Comparison of ENCODE assay signal across 8 cellular contexts in genomic region chr1:108747128-108747827, GRCh38. TPM values are rescaled to one million over a fixed set of nuclear protein-coding genes. Genes with fewer than 3 reads are reported as not detected.
DNase-seq lines count a peak whose midpoint lies in the region; ATAC-seq, FAIRE-seq and TF ChIP-seq lines count a peak whose summit lies in the region.

No MANE protein-coding gene starts in this region.

- no peaks in the 10 kb centered on the region for H3K36me3 Mint-ChIP-seq in WTC11

- ATAC-seq in A549, result peak; percentile 92 to 93
- peak; percentile 36 for ATAC-seq in HG03045 (IDR thresholded peaks at IDR 0.05; ENCODE audit: unreplicated experiment)
- peak; percentile 53 for ATAC-seq in WTC11
- ATAC-seq in left lobe of liver, result peak; percentile 59

- H3K4me3 ChIP-seq in A549, result peak overlapping the region; percentile 76

- POLR2A ChIA-PET in A549 (lab: Yijun Ruan, JAX) (interaction anchor here (0.6 to 1.0 kb wide), 5 partner anchors 15 to 187 kb away, joined by 3 to 18 read pairs (median 4); partner anchors contain the start of genes EEIG2 and PRPF38B), WTC11 (lab: Charles Lee) (interaction anchor here (0.6 kb wide), 1 partner anchor 55 kb away, joined by 4 read pairs; the partner anchor contains the start of gene PRPF38B)

- H3K4me3 Mint-ChIP-seq in WTC11, result peak overlapping the region; percentile 97

- peak overlapping the region; percentile 68 for H3K4me2 ChIP-seq in A549

- TF ChIP-seq RAD21 in A549 (conservative IDR thresholded peaks at IDR 0.05 in 1 of 2, IDR thresholded peaks at IDR 0.05 in 1 of 2), result no peak

- TF ChIP-seq POLR2A in A549 (IDR thresholded peaks at IDR 0.05; ENCODE audit: low read length), result peak; percentile 37; the same call in 1 of the 2 replicates

- no peaks in the 10 kb centered on the region for H3K9me3 ChIP-seq in A549

- CTCF ChIA-PET in A549 (lab: Yijun Ruan, JAX), result interaction anchor here (0.7 to 1.3 kb wide), 3 partner anchors 10 to 151 kb away, joined by 3 read pairs; no protein-coding TSS in a partner anchor
- CTCF ChIA-PET in WTC11 (lab: Charles Lee), result interaction anchor here (0.7 to 1.0 kb wide), 3 partner anchors 70 to 454 kb away, joined by 3 read pairs; no protein-coding TSS in a partner anchor

- H3K4me1 Mint-ChIP-seq in WTC11, result peaks cover 5% of the 10 kb centered on the region

- H3K9me3 Mint-ChIP-seq in WTC11, result no peaks in the 10 kb centered on the region

- WGBS in A549 (ENCODE audit: missing lambda C conversion rate), result 2% methylated on average over 15 of the region's 19 CpGs

- in situ Hi-C loops in GM13976 (cut with MboI; ENCODE audit: low sequenced_read_pairs, unreplicated experiment), result no loop called here

- no peak for TF ChIP-seq EP300 in A549 (IDR thresholded peaks at IDR 0.05)

- TF ChIP-seq CTCF in A549 (IDR thresholded peaks at IDR 0.05) (no peak), GM13976 (IDR thresholded peaks at IDR 0.05; ENCODE audit: borderline replicate concordance, control extremely low read depth, extremely low read depth, insufficient read depth, missing control alignments) (no peak), WTC11 (IDR thresholded peaks at IDR 0.05) (no peak)

- 0 out of 3 replicates have a peak, but pooled peaks cover 5% of the 10 kb centered on the region for H3K4me1 ChIP-seq in A549

- H3K27ac Mint-ChIP-seq in WTC11, result peak overlapping the region; percentile 98

- DNase-seq in A549 (ENCODE audit: low read depth in 1 of 2, low spot score in 1 of 2) (peak; percentile 72 to 88), GM13976 (ENCODE audit: low spot score) (peak; percentile 35), NCI-H2227 (lab: John Stamatoyannopoulos, UW; ENCODE audit: unreplicated experiment) (peak; percentile 82), WTC11 (ENCODE audit: low spot score) (peak; percentile 57), ecto neural progenitor cell (ENCODE audit: low spot score) (peak; percentile 76), left lobe of liver (ENCODE audit: low spot score) (peak; percentile 65)
- peak; percentile 21 to 25 for DNase-seq in stimulated activated CD4-positive, alpha-beta T cell treated with anti-CD3 and anti-CD28 coated beads, Interleukin-2, amount 100 ng/mL, for 48 hours

- peak overlapping the region; percentile 97 for H3K27ac ChIP-seq in A549

- no peak for FAIRE-seq in A549 (lab: Jason Lieb, UNC)

- H3K27me3 Mint-ChIP-seq in WTC11 (ENCODE audit: low read depth), result peaks cover 16% of the 10 kb centered on the region

TF ChIP-seq in A549, 52 proteins besides CTCF, POLR2A, EP300 and RAD21:
- no peak for TF ChIP-seq TFCP2L1 (CRISPR knock-in tag; IDR thresholded peaks at IDR 0.05)
- TF ChIP-seq JUN (IDR thresholded peaks at IDR 0.05), result peak; percentile 2 to 59; a peak in 2 of 5 replicates
- 0 out of 3 replicates have a peak, but pooled peaks have one; percentile 18 for TF ChIP-seq BCL3 (IDR thresholded peaks at IDR 0.05)
- peak; percentile 76 for TF ChIP-seq MAFK (IDR thresholded peaks at IDR 0.05; ENCODE audit: partially characterized antibody)

TF ChIP-seq in WTC11, 78 proteins besides CTCF, POLR2A, EP300 and RAD21 (continues in another document):
- TF ChIP-seq SMAD3 (CRISPR knock-in tag; IDR thresholded peaks at IDR 0.05; ENCODE audit: borderline replicate concordance), result no peak
- no peak for TF ChIP-seq ERG (CRISPR knock-in tag; IDR thresholded peaks at IDR 0.05)
- TF ChIP-seq ZNF263 (CRISPR knock-in tag; IDR thresholded peaks at IDR 0.05; ENCODE audit: low read depth), result no peak
- TF ChIP-seq SMAD4 (CRISPR knock-in tag; IDR thresholded peaks at IDR 0.05), result no peak
- TF ChIP-seq FOXJ3 (CRISPR knock-in tag; IDR thresholded peaks at IDR 0.05; ENCODE audit: borderline replicate concordance), result no peak
- TF ChIP-seq, protein P1, sequence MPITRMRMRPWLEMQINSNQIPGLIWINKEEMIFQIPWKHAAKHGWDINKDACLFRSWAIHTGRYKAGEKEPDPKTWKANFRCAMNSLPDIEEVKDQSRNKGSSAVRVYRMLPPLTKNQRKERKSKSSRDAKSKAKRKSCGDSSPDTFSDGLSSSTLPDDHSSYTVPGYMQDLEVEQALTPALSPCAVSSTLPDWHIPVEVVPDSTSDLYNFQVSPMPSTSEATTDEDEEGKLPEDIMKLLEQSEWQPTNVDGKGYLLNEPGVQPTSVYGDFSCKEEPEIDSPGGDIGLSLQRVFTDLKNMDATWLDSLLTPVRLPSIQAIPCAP (CRISPR knock-in tag; IDR thresholded peaks at IDR 0.05), result no peak
- 0 out of 2 replicates have a peak, but pooled peaks have one; percentile 20 for TF ChIP-seq ZNF532 (CRISPR knock-in tag; IDR thresholded peaks at IDR 0.05; ENCODE audit: borderline replicate concordance)
- no peak for TF ChIP-seq PRRX2 (CRISPR knock-in tag; IDR thresholded peaks at IDR 0.05)
- no peak for TF ChIP-seq ATF1 (CRISPR knock-in tag; IDR thresholded peaks at IDR 0.05)
- TF ChIP-seq NR1H2 (CRISPR knock-in tag; IDR thresholded peaks at IDR 0.05), result no peak
- 0 out of 2 replicates have a peak, but pooled peaks have one; percentile 9 for TF ChIP-seq SP1 (CRISPR knock-in tag; conservative IDR thresholded peaks at IDR 0.05)

RNA-seq across cellular contexts. Expression of gene STXBP3, which starts 0.8 kb away (rescaled TPM):
- polyA plus RNA-seq in A549 (2011; rRNA removed) (28.1 and 44.8 TPM in 2 replicates), A549 (2017; fragmentation: RNase III; extraction: RNeasy Plus Mini Kit Qiagen cat#74134 plus additional on column Dnase treatment) (30.4 to 43.1 TPM (median 31.7 TPM) in 3 replicates)
- polyA plus RNA-seq in A549 (2012; cell fraction: cytosol; rRNA removed), result 6.3 and 8.0 TPM in 2 replicates
- 4.1 and 5.6 TPM in 2 replicates for polyA plus RNA-seq in A549 (2012; cell fraction: nucleus; rRNA removed)
- 13.7 and 17.2 TPM in 2 replicates for polyA minus RNA-seq in A549 (2011; rRNA and poly(A)+ RNA removed)
- total RNA-seq in WTC11 (2021) (26.1 to 30.2 TPM (median 26.5 TPM) in 3 replicates), left lobe of liver (16.2 TPM)

RNA-seq across cellular contexts. Expression of gene FNDC7, which starts 34.6 kb away (rescaled TPM):
- not detected in 2 replicates for polyA plus RNA-seq in A549 (2011; rRNA removed)
- 0.03 TPM in 1 of 2 replicates, not detected in the other for polyA plus RNA-seq in A549 (2012; cell fraction: cytosol; rRNA removed)
- polyA plus RNA-seq in A549 (2012; cell fraction: nucleus; rRNA removed), result 0.06 TPM in 1 of 2 replicates, not detected in the other
- polyA plus RNA-seq in A549 (2017; fragmentation: RNase III; extraction: RNeasy Plus Mini Kit Qiagen cat#74134 plus additional on column Dnase treatment), result 0.03 TPM in 1 of 3 replicates, not detected in the others
- polyA minus RNA-seq in A549 (2011; rRNA and poly(A)+ RNA removed), result 0.19 TPM in 1 of 2 replicates, not detected in the other
- total RNA-seq in WTC11 (2021), result 0.28 to 0.71 TPM (median 0.50 TPM) in 3 replicates
- total RNA-seq in left lobe of liver, result not detected

RNA-seq across cellular contexts. Expression of gene PRPF38B, which starts 55.2 kb away (rescaled TPM):
- polyA plus RNA-seq in A549 (2011; rRNA removed) (25.8 and 41.6 TPM in 2 replicates), A549 (2017; fragmentation: RNase III; extraction: RNeasy Plus Mini Kit Qiagen cat#74134 plus additional on column Dnase treatment) (34.9 to 38.8 TPM (median 36.8 TPM) in 3 replicates)
- polyA plus RNA-seq in A549 (2012; cell fraction: cytosol; rRNA removed), result 11.4 and 12.6 TPM in 2 replicates
- polyA plus RNA-seq in A549 (2012; cell fraction: nucleus; rRNA removed), result 19.4 and 25.4 TPM in 2 replicates
- polyA minus RNA-seq in A549 (2011; rRNA and poly(A)+ RNA removed), result 10.9 and 12.8 TPM in 2 replicates
- total RNA-seq in WTC11 (2021) (42.8 to 50.5 TPM (median 43.0 TPM) in 3 replicates), left lobe of liver (12.0 TPM)

Comparison
In these comparisons a context has a peak if more than half of its experiments do, and no peak if none do; other contexts are left out.
1. Peak in every context shown above with its lines: DNase-seq, ATAC-seq, H3K4me3 ChIP-seq and H3K27ac ChIP-seq.
2. ATAC-seq: peak in every context shown above with its lines; median percentile 92 in A549; 59 in left lobe of liver; 53 in WTC11; 36 in HG03045.
3. DNase-seq: peak in every context shown above with its lines; median percentile 82 in NCI-H2227; 80 in A549; 76 in ecto neural progenitor cell; 65 in left lobe of liver; 57 in WTC11; 35 in GM13976; 23 in stimulated activated CD4-positive, alpha-beta T cell treated with anti-CD3 and anti-CD28 coated beads, Interleukin-2, amount 100 ng/mL, for 48 hours.